ENCODE assay signal across 1 cellular context in the genomic region with DNA sequence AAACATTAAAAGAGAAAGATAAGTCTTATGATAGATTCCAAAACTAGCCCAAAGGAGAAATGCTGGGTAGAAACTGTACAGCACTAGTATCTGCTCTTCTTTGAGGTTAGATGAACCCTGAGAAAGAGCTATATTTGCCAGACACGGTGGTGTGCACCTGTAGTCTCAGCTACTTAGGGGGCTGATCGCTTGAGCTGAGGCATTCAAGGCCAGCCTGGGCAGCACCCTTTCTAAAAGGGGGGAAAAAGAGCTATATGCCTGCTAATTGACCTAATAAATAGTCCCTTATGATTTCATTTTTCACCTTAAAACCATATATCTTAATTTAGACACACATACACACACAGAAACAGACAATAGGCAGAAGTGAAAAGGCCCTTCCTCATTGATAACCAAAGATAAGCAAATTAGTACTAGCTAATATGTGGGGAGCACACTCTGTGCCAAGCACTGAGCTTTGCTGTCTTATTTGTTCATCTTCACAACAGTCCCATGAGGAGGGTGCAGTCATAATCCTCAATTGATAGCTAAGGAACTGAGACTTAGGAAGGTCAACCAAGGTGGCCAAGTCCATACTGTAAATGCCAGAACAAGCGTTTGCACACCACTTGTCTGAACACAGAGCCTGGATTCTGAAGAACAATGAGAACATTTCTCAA.
A peak's percentile ranks its signal among the peaks of the same experiment; 100 is the strongest.
TF ChIP-seq lines count a peak whose summit lies in the region.

No MANE protein-coding gene starts in this region.

TF ChIP-seq in K562, 482 proteins besides CTCF, POLR2A, EP300 and RAD21 (continued from another document and continues in another):
- TF ChIP-seq, protein P1, sequence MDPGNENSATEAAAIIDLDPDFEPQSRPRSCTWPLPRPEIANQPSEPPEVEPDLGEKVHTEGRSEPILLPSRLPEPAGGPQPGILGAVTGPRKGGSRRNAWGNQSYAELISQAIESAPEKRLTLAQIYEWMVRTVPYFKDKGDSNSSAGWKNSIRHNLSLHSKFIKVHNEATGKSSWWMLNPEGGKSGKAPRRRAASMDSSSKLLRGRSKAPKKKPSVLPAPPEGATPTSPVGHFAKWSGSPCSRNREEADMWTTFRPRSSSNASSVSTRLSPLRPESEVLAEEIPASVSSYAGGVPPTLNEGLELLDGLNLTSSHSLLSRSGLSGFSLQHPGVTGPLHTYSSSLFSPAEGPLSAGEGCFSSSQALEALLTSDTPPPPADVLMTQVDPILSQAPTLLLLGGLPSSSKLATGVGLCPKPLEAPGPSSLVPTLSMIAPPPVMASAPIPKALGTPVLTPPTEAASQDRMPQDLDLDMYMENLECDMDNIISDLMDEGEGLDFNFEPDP (CRISPR knock-in tag; IDR thresholded peaks at IDR 0.05): no peak
- TF ChIP-seq TSC22D4 (tag; IDR thresholded peaks at IDR 0.05) (no peak), ZKSCAN8 (CRISPR knock-in tag; IDR thresholded peaks at IDR 0.05) (peak; percentile 2; the same call in 1 of the 2 replicates), HMGN3 (IDR thresholded peaks at IDR 0.05; ENCODE audit: borderline replicate concordance, extremely low read depth, insufficient read length, low read depth, low read length) (no peak), ZNF384 (IDR thresholded peaks at IDR 0.05; ENCODE audit: low read depth, low read length) (no peak), MCM2 (IDR thresholded peaks at IDR 0.05; ENCODE audit: low read depth) (no peak), SMARCA4 (IDR thresholded peaks at IDR 0.05) (no peak), NR2C1 (IDR thresholded peaks at IDR 0.05) (no peak), NR2C1 (tag; IDR thresholded peaks at IDR 0.05) (0 out of 2 replicates have a peak, but pooled peaks have one; percentile 21), RFX7 (CRISPR knock-in tag; IDR thresholded peaks at IDR 0.05) (no peak), NR2F6 (CRISPR knock-in tag; IDR thresholded peaks at IDR 0.05) (no peak), NR4A1 (CRISPR knock-in tag; IDR thresholded peaks at IDR 0.05) (no peak), NR4A1 (tag; IDR thresholded peaks at IDR 0.05) (peak; percentile 37; the same call in 1 of the 2 replicates), TCF7L2 (IDR thresholded peaks at IDR 0.05; ENCODE audit: low read depth, low read length) (no peak), PML (IDR thresholded peaks at IDR 0.05; ENCODE audit: low read length) (no peak), HEY1 (CRISPR knock-in tag; IDR thresholded peaks at IDR 0.05; ENCODE audit: borderline replicate concordance) (no peak), DACH1 (IDR thresholded peaks at IDR 0.05; ENCODE audit: partially characterized antibody) (peak; percentile 47), HCFC1 (IDR thresholded peaks at IDR 0.05; ENCODE audit: low read depth, low read length) (no peak), ZNF408 (CRISPR knock-in tag; IDR thresholded peaks at IDR 0.05; ENCODE audit: low read depth) (no peak), ADNP (tag; IDR thresholded peaks at IDR 0.05) (no peak), HDAC1 (IDR thresholded peaks at IDR 0.05) (no peak), POLR2AphosphoS2 (IDR thresholded peaks at IDR 0.05; ENCODE audit: low read length) (no peak), MCM5 (IDR thresholded peaks at IDR 0.05; ENCODE audit: low read depth) (no peak), ELF1 (tag; IDR thresholded peaks at IDR 0.05) (0 out of 2 replicates have a peak, but pooled peaks have one; percentile 32), EP400 (IDR thresholded peaks at IDR 0.05) (no peak), RBM17 (IDR thresholded peaks at IDR 0.05; ENCODE audit: borderline replicate concordance, low read depth, low read length) (no peak), DPF2 (IDR thresholded peaks at IDR 0.05) (no peak)
- TF ChIP-seq, protein P2, sequence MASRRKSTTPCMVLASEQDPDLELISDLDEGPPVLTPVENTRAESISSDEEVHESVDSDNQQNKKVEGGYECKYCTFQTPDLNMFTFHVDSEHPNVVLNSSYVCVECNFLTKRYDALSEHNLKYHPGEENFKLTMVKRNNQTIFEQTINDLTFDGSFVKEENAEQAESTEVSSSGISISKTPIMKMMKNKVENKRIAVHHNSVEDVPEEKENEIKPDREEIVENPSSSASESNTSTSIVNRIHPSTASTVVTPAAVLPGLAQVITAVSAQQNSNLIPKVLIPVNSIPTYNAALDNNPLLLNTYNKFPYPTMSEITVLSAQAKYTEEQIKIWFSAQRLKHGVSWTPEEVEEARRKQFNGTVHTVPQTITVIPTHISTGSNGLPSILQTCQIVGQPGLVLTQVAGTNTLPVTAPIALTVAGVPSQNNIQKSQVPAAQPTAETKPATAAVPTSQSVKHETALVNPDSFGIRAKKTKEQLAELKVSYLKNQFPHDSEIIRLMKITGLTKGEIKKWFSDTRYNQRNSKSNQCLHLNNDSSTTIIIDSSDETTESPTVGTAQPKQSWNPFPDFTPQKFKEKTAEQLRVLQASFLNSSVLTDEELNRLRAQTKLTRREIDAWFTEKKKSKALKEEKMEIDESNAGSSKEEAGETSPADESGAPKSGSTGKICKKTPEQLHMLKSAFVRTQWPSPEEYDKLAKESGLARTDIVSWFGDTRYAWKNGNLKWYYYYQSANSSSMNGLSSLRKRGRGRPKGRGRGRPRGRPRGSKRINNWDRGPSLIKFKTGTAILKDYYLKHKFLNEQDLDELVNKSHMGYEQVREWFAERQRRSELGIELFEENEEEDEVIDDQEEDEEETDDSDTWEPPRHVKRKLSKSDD (conservative IDR thresholded peaks at IDR 0.05; ENCODE audit: low read length): no peak
- TF ChIP-seq, protein P3, sequence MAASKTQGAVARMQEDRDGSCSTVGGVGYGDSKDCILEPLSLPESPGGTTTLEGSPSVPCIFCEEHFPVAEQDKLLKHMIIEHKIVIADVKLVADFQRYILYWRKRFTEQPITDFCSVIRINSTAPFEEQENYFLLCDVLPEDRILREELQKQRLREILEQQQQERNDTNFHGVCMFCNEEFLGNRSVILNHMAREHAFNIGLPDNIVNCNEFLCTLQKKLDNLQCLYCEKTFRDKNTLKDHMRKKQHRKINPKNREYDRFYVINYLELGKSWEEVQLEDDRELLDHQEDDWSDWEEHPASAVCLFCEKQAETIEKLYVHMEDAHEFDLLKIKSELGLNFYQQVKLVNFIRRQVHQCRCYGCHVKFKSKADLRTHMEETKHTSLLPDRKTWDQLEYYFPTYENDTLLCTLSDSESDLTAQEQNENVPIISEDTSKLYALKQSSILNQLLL (CRISPR knock-in tag; IDR thresholded peaks at IDR 0.05; ENCODE audit: borderline replicate concordance): no peak
- TF ChIP-seq, protein P4, sequence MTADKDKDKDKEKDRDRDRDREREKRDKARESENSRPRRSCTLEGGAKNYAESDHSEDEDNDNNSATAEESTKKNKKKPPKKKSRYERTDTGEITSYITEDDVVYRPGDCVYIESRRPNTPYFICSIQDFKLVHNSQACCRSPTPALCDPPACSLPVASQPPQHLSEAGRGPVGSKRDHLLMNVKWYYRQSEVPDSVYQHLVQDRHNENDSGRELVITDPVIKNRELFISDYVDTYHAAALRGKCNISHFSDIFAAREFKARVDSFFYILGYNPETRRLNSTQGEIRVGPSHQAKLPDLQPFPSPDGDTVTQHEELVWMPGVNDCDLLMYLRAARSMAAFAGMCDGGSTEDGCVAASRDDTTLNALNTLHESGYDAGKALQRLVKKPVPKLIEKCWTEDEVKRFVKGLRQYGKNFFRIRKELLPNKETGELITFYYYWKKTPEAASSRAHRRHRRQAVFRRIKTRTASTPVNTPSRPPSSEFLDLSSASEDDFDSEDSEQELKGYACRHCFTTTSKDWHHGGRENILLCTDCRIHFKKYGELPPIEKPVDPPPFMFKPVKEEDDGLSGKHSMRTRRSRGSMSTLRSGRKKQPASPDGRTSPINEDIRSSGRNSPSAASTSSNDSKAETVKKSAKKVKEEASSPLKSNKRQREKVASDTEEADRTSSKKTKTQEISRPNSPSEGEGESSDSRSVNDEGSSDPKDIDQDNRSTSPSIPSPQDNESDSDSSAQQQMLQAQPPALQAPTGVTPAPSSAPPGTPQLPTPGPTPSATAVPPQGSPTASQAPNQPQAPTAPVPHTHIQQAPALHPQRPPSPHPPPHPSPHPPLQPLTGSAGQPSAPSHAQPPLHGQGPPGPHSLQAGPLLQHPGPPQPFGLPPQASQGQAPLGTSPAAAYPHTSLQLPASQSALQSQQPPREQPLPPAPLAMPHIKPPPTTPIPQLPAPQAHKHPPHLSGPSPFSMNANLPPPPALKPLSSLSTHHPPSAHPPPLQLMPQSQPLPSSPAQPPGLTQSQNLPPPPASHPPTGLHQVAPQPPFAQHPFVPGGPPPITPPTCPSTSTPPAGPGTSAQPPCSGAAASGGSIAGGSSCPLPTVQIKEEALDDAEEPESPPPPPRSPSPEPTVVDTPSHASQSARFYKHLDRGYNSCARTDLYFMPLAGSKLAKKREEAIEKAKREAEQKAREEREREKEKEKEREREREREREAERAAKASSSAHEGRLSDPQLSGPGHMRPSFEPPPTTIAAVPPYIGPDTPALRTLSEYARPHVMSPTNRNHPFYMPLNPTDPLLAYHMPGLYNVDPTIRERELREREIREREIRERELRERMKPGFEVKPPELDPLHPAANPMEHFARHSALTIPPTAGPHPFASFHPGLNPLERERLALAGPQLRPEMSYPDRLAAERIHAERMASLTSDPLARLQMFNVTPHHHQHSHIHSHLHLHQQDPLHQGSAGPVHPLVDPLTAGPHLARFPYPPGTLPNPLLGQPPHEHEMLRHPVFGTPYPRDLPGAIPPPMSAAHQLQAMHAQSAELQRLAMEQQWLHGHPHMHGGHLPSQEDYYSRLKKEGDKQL (CRISPR knock-in tag; IDR thresholded peaks at IDR 0.05; ENCODE audit: borderline replicate concordance): no peak
- TF ChIP-seq, protein P5, sequence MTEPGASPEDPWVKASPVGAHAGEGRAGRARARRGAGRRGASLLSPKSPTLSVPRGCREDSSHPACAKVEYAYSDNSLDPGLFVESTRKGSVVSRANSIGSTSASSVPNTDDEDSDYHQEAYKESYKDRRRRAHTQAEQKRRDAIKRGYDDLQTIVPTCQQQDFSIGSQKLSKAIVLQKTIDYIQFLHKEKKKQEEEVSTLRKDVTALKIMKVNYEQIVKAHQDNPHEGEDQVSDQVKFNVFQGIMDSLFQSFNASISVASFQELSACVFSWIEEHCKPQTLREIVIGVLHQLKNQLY (CRISPR knock-in tag; conservative IDR thresholded peaks at IDR 0.05): no peak
- TF ChIP-seq, protein P6, sequence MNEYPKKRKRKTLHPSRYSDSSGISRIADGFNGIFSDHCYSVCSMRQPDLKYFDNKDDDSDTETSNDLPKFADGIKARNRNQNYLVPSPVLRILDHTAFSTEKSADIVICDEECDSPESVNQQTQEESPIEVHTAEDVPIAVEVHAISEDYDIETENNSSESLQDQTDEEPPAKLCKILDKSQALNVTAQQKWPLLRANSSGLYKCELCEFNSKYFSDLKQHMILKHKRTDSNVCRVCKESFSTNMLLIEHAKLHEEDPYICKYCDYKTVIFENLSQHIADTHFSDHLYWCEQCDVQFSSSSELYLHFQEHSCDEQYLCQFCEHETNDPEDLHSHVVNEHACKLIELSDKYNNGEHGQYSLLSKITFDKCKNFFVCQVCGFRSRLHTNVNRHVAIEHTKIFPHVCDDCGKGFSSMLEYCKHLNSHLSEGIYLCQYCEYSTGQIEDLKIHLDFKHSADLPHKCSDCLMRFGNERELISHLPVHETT (CRISPR knock-in tag; conservative IDR thresholded peaks at IDR 0.05 in 1 of 2, IDR thresholded peaks at IDR 0.05 in 1 of 2): no peak
- TF ChIP-seq, protein P7, sequence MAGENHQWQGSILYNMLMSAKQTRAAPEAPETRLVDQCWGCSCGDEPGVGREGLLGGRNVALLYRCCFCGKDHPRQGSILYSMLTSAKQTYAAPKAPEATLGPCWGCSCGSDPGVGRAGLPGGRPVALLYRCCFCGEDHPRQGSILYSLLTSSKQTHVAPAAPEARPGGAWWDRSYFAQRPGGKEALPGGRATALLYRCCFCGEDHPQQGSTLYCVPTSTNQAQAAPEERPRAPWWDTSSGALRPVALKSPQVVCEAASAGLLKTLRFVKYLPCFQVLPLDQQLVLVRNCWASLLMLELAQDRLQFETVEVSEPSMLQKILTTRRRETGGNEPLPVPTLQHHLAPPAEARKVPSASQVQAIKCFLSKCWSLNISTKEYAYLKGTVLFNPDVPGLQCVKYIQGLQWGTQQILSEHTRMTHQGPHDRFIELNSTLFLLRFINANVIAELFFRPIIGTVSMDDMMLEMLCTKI (IDR thresholded peaks at IDR 0.05; ENCODE audit: partially characterized antibody): no peak
- TF ChIP-seq, protein P8, sequence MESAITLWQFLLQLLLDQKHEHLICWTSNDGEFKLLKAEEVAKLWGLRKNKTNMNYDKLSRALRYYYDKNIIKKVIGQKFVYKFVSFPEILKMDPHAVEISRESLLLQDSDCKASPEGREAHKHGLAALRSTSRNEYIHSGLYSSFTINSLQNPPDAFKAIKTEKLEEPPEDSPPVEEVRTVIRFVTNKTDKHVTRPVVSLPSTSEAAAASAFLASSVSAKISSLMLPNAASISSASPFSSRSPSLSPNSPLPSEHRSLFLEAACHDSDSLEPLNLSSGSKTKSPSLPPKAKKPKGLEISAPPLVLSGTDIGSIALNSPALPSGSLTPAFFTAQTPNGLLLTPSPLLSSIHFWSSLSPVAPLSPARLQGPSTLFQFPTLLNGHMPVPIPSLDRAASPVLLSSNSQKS (CRISPR knock-in tag; IDR thresholded peaks at IDR 0.05): no peak
- TF ChIP-seq, protein P9, sequence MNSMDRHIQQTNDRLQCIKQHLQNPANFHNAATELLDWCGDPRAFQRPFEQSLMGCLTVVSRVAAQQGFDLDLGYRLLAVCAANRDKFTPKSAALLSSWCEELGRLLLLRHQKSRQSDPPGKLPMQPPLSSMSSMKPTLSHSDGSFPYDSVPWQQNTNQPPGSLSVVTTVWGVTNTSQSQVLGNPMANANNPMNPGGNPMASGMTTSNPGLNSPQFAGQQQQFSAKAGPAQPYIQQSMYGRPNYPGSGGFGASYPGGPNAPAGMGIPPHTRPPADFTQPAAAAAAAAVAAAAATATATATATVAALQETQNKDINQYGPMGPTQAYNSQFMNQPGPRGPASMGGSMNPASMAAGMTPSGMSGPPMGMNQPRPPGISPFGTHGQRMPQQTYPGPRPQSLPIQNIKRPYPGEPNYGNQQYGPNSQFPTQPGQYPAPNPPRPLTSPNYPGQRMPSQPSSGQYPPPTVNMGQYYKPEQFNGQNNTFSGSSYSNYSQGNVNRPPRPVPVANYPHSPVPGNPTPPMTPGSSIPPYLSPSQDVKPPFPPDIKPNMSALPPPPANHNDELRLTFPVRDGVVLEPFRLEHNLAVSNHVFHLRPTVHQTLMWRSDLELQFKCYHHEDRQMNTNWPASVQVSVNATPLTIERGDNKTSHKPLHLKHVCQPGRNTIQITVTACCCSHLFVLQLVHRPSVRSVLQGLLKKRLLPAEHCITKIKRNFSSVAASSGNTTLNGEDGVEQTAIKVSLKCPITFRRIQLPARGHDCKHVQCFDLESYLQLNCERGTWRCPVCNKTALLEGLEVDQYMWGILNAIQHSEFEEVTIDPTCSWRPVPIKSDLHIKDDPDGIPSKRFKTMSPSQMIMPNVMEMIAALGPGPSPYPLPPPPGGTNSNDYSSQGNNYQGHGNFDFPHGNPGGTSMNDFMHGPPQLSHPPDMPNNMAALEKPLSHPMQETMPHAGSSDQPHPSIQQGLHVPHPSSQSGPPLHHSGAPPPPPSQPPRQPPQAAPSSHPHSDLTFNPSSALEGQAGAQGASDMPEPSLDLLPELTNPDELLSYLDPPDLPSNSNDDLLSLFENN (IDR thresholded peaks at IDR 0.05; ENCODE audit: low read depth in 2 of 2, low read length in 2 of 2): no peak
- TF ChIP-seq, protein P10, sequence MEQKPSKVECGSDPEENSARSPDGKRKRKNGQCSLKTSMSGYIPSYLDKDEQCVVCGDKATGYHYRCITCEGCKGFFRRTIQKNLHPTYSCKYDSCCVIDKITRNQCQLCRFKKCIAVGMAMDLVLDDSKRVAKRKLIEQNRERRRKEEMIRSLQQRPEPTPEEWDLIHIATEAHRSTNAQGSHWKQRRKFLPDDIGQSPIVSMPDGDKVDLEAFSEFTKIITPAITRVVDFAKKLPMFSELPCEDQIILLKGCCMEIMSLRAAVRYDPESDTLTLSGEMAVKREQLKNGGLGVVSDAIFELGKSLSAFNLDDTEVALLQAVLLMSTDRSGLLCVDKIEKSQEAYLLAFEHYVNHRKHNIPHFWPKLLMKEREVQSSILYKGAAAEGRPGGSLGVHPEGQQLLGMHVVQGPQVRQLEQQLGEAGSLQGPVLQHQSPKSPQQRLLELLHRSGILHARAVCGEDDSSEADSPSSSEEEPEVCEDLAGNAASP (IDR thresholded peaks at IDR 0.05): 0 out of 2 replicates have a peak, but pooled peaks have one; percentile 58
